Comparison of ENCODE assay signal across 8 cellular contexts in the genomic region with DNA sequence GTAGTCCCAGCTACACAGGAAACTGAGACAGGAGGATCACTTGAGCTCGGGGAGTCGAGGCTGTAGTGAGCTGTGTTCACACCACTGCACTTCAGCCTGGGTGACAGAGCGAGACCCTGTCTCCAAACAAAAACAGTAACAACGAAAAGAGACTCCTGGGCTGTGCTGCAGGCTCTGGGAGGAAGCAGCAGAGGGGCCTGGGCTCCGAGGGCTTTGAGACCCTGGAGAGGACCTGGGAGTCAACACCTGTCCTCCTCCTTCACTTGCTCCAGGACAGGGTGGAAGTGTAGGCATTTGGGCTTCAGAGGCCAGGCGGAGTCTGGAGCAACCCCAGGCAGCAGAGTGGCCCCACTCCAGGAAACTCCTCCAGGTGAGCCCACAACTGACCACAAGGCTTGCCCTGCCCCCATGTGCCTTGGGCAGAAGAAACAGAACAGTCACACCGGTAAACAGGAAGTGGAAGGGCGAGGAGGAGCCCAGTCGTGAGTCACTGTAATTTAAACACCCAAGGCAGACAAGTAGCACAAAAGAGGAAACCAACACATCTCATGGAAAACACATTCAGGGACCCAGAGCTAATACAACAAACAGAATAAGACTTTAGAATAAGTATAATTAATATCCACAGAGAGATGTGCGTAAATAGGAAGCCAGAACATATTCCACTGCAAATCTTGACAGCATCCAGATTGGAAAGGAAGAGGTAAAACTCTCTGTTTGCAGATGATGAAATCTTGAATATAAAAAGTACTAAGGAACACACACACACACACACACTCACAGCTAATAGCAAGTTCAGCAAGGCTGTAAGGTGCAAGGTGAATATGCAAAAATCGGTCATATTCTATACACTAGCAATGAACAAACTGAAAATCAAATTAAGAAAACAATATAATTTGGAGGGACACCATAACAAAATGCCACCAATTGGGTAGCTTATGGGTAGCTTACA. TPM values are rescaled to one million over a fixed set of nuclear protein-coding genes. Genes with fewer than 3 reads are reported as not detected.
DNase-seq lines count a peak whose midpoint lies in the region; ATAC-seq and TF ChIP-seq lines count a peak whose summit lies in the region.

No MANE protein-coding gene starts in this region.

- no peaks in the 10 kb centered on the region for H3K9me3 ChIP-seq in BE2C

- H3K27ac Mint-ChIP-seq in T-helper 1 cell treated with Interleukin-12 subunit alpha and Interleukin-12 subunit beta and Interleukin-4 antibody, amounts not matched to agents 30 μg/mL and 1 μg/mL, for 36 hours: peak overlapping the region; percentile 82
- peak overlapping the region; percentile 87 for H3K27ac Mint-ChIP-seq in central memory CD8-positive, alpha-beta T cell (ENCODE audit: low read depth)

- H3K4me1 Mint-ChIP-seq in T-helper 1 cell treated with Interleukin-12 subunit alpha and Interleukin-12 subunit beta and Interleukin-4 antibody, amounts not matched to agents 30 μg/mL and 1 μg/mL, for 36 hours (ENCODE audit: low read depth): peaks cover 39% of the 10 kb centered on the region
- H3K4me1 Mint-ChIP-seq in central memory CD8-positive, alpha-beta T cell: peaks cover 24% of the 10 kb centered on the region

- peaks cover 10% of the 10 kb centered on the region for H3K27me3 Mint-ChIP-seq in T-helper 1 cell treated with Interleukin-12 subunit alpha and Interleukin-12 subunit beta and Interleukin-4 antibody, amounts not matched to agents 30 μg/mL and 1 μg/mL, for 36 hours (ENCODE audit: low read depth)
- H3K27me3 Mint-ChIP-seq in central memory CD8-positive, alpha-beta T cell: no peaks in the 10 kb centered on the region

- no peak overlapping the region for H3K4me3 ChIP-seq in BE2C (ENCODE audit: low read depth, low read length)

- H3K4me1 ChIP-seq in BE2C: no peaks in the 10 kb centered on the region

- H3K36me3 ChIP-seq in BE2C: no peaks in the 10 kb centered on the region

- DNase-seq in activated T-cell treated with anti-CD3 and anti-CD28 coated beads for 1 hour (ENCODE audit: low read depth) (peak; percentile 35), activated T-cell treated with anti-CD3 and anti-CD28 coated beads for 4 hours (no peak), BE2C (no peak)
- no peak for DNase-seq in central memory CD8-positive, alpha-beta T cell (ENCODE audit: low spot score in 2 of 2)
- DNase-seq in stimulated activated CD8-positive, alpha-beta memory T cell treated with anti-CD3 and anti-CD28 coated beads, Interleukin-4, amount 100 ng/mL, for 48 hours: peak; percentile 65

- no peaks in the 10 kb centered on the region for H3K9me3 Mint-ChIP-seq in T-helper 1 cell treated with Interleukin-12 subunit alpha and Interleukin-12 subunit beta and Interleukin-4 antibody, amounts not matched to agents 30 μg/mL and 1 μg/mL, for 36 hours
- no peaks in the 10 kb centered on the region for H3K9me3 Mint-ChIP-seq in central memory CD8-positive, alpha-beta T cell

- H3K36me3 Mint-ChIP-seq in T-helper 1 cell treated with Interleukin-12 subunit alpha and Interleukin-12 subunit beta and Interleukin-4 antibody, amounts not matched to agents 30 μg/mL and 1 μg/mL, for 36 hours (ENCODE audit: low read depth): no peaks in the 10 kb centered on the region
- peaks cover 2% of the 10 kb centered on the region for H3K36me3 Mint-ChIP-seq in central memory CD8-positive, alpha-beta T cell (ENCODE audit: insufficient read depth)

- peak overlapping the region; percentile 35 for H3K4me3 Mint-ChIP-seq in T-helper 1 cell treated with Interleukin-12 subunit alpha and Interleukin-12 subunit beta and Interleukin-4 antibody, amounts not matched to agents 30 μg/mL and 1 μg/mL, for 36 hours
- H3K4me3 Mint-ChIP-seq in central memory CD8-positive, alpha-beta T cell: peak overlapping the region; percentile 49

- no peak for TF ChIP-seq CTCF in BE2C (IDR thresholded peaks at IDR 0.05; ENCODE audit: low read depth, low read length)

- ATAC-seq in HG03342 (IDR thresholded peaks at IDR 0.05; ENCODE audit: unreplicated experiment) (peak; percentile 80), SK-N-SH treated with all-trans-retinoic acid at 6 μM for 48 hours (no peak)
- ATAC-seq in central memory CD8-positive, alpha-beta T cell (replicated peaks; ENCODE audit: extremely low read depth, poor library complexity, severe bottlenecking): peak; percentile 77

- peaks cover 33% of the 10 kb centered on the region for H3K27me3 ChIP-seq in BE2C

TF ChIP-seq in SK-N-SH treated with all-trans-retinoic acid at 6 μM for 48 hours, 23 proteins besides CTCF, POLR2A, EP300 and RAD21 (continues in another document):
- TF ChIP-seq ZFP30 (CRISPR knock-in tag; IDR thresholded peaks at IDR 0.05) (no peak), TOX (CRISPR knock-in tag; IDR thresholded peaks at IDR 0.05; ENCODE audit: borderline replicate concordance) (no peak), SNAI2 (CRISPR knock-in tag; IDR thresholded peaks at IDR 0.05) (no peak), ZNF565 (CRISPR knock-in tag; conservative IDR thresholded peaks at IDR 0.05; ENCODE audit: low read depth) (no peak), RARB (CRISPR knock-in tag; IDR thresholded peaks at IDR 0.05) (no peak), TCF4 (CRISPR knock-in tag; IDR thresholded peaks at IDR 0.05; ENCODE audit: borderline replicate concordance) (no peak), ZFP3 (CRISPR knock-in tag; IDR thresholded peaks at IDR 0.05) (no peak), ARNTL (CRISPR knock-in tag; IDR thresholded peaks at IDR 0.05; ENCODE audit: borderline replicate concordance, low read depth) (no peak), ZNF70 (CRISPR knock-in tag; IDR thresholded peaks at IDR 0.05) (no peak), ESRRG (CRISPR knock-in tag; IDR thresholded peaks at IDR 0.05) (no peak), CSDC2 (CRISPR knock-in tag; IDR thresholded peaks at IDR 0.05) (no peak)
- TF ChIP-seq, protein P1, sequence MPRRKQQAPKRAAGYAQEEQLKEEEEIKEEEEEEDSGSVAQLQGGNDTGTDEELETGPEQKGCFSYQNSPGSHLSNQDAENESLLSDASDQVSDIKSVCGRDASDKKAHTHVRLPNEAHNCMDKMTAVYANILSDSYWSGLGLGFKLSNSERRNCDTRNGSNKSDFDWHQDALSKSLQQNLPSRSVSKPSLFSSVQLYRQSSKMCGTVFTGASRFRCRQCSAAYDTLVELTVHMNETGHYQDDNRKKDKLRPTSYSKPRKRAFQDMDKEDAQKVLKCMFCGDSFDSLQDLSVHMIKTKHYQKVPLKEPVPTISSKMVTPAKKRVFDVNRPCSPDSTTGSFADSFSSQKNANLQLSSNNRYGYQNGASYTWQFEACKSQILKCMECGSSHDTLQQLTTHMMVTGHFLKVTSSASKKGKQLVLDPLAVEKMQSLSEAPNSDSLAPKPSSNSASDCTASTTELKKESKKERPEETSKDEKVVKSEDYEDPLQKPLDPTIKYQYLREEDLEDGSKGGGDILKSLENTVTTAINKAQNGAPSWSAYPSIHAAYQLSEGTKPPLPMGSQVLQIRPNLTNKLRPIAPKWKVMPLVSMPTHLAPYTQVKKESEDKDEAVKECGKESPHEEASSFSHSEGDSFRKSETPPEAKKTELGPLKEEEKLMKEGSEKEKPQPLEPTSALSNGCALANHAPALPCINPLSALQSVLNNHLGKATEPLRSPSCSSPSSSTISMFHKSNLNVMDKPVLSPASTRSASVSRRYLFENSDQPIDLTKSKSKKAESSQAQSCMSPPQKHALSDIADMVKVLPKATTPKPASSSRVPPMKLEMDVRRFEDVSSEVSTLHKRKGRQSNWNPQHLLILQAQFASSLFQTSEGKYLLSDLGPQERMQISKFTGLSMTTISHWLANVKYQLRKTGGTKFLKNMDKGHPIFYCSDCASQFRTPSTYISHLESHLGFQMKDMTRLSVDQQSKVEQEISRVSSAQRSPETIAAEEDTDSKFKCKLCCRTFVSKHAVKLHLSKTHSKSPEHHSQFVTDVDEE (CRISPR knock-in tag; IDR thresholded peaks at IDR 0.05): no peak
- TF ChIP-seq, protein P2, sequence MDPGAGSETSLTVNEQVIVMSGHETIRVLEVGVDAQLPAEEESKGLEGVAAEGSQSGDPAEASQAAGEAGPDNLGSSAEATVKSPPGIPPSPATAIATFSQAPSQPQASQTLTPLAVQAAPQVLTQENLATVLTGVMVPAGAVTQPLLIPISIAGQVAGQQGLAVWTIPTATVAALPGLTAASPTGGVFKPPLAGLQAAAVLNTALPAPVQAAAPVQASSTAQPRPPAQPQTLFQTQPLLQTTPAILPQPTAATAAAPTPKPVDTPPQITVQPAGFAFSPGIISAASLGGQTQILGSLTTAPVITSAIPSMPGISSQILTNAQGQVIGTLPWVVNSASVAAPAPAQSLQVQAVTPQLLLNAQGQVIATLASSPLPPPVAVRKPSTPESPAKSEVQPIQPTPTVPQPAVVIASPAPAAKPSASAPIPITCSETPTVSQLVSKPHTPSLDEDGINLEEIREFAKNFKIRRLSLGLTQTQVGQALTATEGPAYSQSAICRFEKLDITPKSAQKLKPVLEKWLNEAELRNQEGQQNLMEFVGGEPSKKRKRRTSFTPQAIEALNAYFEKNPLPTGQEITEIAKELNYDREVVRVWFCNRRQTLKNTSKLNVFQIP (CRISPR knock-in tag; IDR thresholded peaks at IDR 0.05; ENCODE audit: borderline replicate concordance, low read depth): no peak
- TF ChIP-seq, protein P3, sequence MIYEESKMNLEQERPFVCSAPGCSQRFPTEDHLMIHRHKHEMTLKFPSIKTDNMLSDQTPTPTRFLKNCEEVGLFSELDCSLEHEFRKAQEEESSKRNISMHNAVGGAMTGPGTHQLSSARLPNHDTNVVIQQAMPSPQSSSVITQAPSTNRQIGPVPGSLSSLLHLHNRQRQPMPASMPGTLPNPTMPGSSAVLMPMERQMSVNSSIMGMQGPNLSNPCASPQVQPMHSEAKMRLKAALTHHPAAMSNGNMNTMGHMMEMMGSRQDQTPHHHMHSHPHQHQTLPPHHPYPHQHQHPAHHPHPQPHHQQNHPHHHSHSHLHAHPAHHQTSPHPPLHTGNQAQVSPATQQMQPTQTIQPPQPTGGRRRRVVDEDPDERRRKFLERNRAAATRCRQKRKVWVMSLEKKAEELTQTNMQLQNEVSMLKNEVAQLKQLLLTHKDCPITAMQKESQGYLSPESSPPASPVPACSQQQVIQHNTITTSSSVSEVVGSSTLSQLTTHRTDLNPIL (CRISPR knock-in tag; IDR thresholded peaks at IDR 0.05; ENCODE audit: low read depth): no peak
- TF ChIP-seq, protein P4, sequence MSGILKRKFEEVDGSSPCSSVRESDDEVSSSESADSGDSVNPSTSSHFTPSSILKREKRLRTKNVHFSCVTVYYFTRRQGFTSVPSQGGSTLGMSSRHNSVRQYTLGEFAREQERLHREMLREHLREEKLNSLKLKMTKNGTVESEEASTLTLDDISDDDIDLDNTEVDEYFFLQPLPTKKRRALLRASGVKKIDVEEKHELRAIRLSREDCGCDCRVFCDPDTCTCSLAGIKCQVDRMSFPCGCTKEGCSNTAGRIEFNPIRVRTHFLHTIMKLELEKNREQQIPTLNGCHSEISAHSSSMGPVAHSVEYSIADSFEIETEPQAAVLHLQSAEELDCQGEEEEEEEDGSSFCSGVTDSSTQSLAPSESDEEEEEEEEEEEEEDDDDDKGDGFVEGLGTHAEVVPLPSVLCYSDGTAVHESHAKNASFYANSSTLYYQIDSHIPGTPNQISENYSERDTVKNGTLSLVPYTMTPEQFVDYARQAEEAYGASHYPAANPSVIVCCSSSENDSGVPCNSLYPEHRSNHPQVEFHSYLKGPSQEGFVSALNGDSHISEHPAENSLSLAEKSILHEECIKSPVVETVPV (CRISPR knock-in tag; IDR thresholded peaks at IDR 0.05): no peak

RNA-seq across cellular contexts. Expression of a gene that starts 20.5 kb away (rescaled TPM):
- 0.25 TPM for polyA plus RNA-seq in BE2C (2012; ENCODE audit: insufficient read depth, insufficient read length, low read depth)

Comparison
In these comparisons a context has a peak if more than half of its experiments do, and no peak if none do; other contexts are left out.
1. DNase-seq: peak in activated T-cell treated with anti-CD3 and anti-CD28 coated beads for 1 hour (single experiment) and stimulated activated CD8-positive, alpha-beta memory T cell treated with anti-CD3 and anti-CD28 coated beads, Interleukin-4, amount 100 ng/mL, for 48 hours (single experiment); none in activated T-cell treated with anti-CD3 and anti-CD28 coated beads for 4 hours (single experiment), central memory CD8-positive, alpha-beta T cell (0 of 2) and BE2C (single experiment).